12 cellular contexts compared by ENCODE assay signal in the genomic region with DNA sequence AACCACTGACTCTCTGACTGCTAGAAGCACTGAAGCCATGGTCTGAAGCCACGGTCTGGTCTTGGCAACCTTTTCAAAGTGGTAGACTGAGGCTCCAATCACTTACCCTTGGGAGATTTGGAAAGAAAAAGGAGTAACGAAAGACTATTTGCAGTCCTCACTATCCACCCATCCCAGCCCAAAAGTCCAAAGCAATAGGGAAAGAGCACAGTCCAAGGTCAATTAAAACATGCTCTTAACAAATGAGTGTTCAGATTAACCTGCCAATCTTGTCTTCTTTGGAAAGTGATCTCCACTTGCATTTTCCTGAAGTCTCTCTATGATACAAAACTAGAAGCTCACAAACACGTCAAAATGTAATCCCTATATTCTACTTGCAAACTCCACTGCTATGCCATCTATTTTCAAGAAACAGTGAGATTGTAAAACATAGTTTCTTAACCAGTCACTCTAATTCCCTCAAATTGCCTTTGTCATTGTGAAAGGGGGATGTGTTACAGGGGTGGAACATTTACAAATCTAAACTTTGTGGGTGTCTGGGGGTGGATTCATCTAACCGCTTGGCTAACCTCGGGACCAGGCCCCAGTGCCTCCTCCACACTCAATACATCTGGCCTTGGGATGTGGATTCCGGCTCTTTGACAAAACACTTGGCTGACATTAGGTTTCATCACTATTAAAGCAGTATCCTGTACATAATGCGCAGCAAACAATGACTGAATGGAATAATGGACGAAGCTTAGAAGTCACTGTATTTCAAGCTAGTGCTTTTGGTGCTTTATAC. TPM values are rescaled to one million over a fixed set of nuclear protein-coding genes. Genes with fewer than 3 reads are reported as not detected.
DNase-seq lines count a peak whose midpoint lies in the region; ATAC-seq and TF ChIP-seq lines count a peak whose summit lies in the region.
"Had no signal": no experiment of that assay in that cellular context is flagged by ENCODE, and none has a peak within 500 bp of the region (broad histone marks: within the 10 kb centered on the region; RNA-seq: fewer than 3 reads in every experiment).

No MANE protein-coding gene starts in this region.

- H4K8ac ChIP-seq in H9 (replicated peaks; ENCODE audit: insufficient read length, low read depth, low read length), result no peak overlapping the region

- no peak overlapping the region for H2AK5ac ChIP-seq in H9 (ENCODE audit: insufficient read length, low read length)

- no peak overlapping the region for H3K27ac ChIP-seq in H9 (ENCODE audit: insufficient read length, low read depth, low read length)

- peaks cover 5 to 8% of the 10 kb centered on the region in 2 experiments for H3K4me1 Mint-ChIP-seq in H9
- peaks cover 25% of the 10 kb centered on the region for H3K4me1 Mint-ChIP-seq in stimulated activated effector memory CD8-positive, alpha-beta T cell treated with anti-CD3 and anti-CD28 coated beads, Interleukin-12 subunit alpha, Interleukin-12 subunit beta, amount 100 ng/mL, for 72 hours

- H3K79me2 ChIP-seq in H9 (ENCODE audit: insufficient read depth, low read length), result peaks cover 36% of the 10 kb centered on the region

- H3K36me3 Mint-ChIP-seq in H9 (ENCODE audit: insufficient read depth in 1 of 3, low read depth in 3 of 3), result peaks cover 18 to 43% (median 35%) of the 10 kb centered on the region in 3 experiments; a peak in 6 of 7 replicates
- H3K36me3 Mint-ChIP-seq in stimulated activated effector memory CD8-positive, alpha-beta T cell treated with anti-CD3 and anti-CD28 coated beads, Interleukin-12 subunit alpha, Interleukin-12 subunit beta, amount 100 ng/mL, for 72 hours, result peaks cover 54% of the 10 kb centered on the region

- H3K14ac ChIP-seq in H9 (ENCODE audit: insufficient read depth, low read length), result no peak overlapping the region

- no peaks in the 10 kb centered on the region for H3K9me3 Mint-ChIP-seq in H9
- no peaks in the 10 kb centered on the region for H3K9me3 Mint-ChIP-seq in stimulated activated effector memory CD8-positive, alpha-beta T cell treated with anti-CD3 and anti-CD28 coated beads, Interleukin-12 subunit alpha, Interleukin-12 subunit beta, amount 100 ng/mL, for 72 hours

- no peak overlapping the region for H3K18ac ChIP-seq in H9 (ENCODE audit: insufficient read length, low read depth, low read length)

- H2AFZ ChIP-seq in H9 (ENCODE audit: low read length), result no peak overlapping the region

- no peaks in the 10 kb centered on the region for H3K27me3 Mint-ChIP-seq in H9 (ENCODE audit: low read depth)

- H4K5ac ChIP-seq in H9 (ENCODE audit: insufficient read length, low read depth, low read length), result no peak overlapping the region

- no peaks in the 10 kb centered on the region for H3K9me3 ChIP-seq in H9 (ENCODE audit: control insufficient read depth, low read depth, low read length)

- H3K23ac ChIP-seq in H9 (ENCODE audit: insufficient read length, low read depth, low read length), result no peak overlapping the region

- no peak overlapping the region for H2BK20ac ChIP-seq in H9 (ENCODE audit: low read depth, low read length, poor library complexity, severe bottlenecking)

- H3K4me1 ChIP-seq in H9 (ENCODE audit: insufficient read depth, low read length), result peaks cover 14% of the 10 kb centered on the region

- no peak overlapping the region for H2BK12ac ChIP-seq in H9 (ENCODE audit: insufficient read length, low read depth, low read length)

- no peak overlapping the region for H2BK120ac ChIP-seq in H9 (ENCODE audit: low read depth, low read length, poor library complexity, severe bottlenecking)

- H3K4me3 Mint-ChIP-seq in H9, result no peak overlapping the region
- H3K4me3 Mint-ChIP-seq in stimulated activated effector memory CD8-positive, alpha-beta T cell treated with anti-CD3 and anti-CD28 coated beads, Interleukin-12 subunit alpha, Interleukin-12 subunit beta, amount 100 ng/mL, for 72 hours, result peak overlapping the region; percentile 47

- no peaks in the 10 kb centered on the region for H3K27me3 ChIP-seq in H9 (ENCODE audit: insufficient read depth, low read length)

- H3K23me2 ChIP-seq in H9 (ENCODE audit: insufficient read length, low read depth, low read length, poor library complexity, severe bottlenecking), result no peaks in the 10 kb centered on the region

- H2BK15ac ChIP-seq in H9 (ENCODE audit: low read depth, low read length), result no peak overlapping the region

- H4K20me1 ChIP-seq in H9 (ENCODE audit: control insufficient read depth, insufficient read depth, insufficient read length), result no peaks in the 10 kb centered on the region

- no CpG with 5 or more reads among the region's 8 CpGs for WGBS in H9 (ENCODE audit: extremely low coverage, insufficient read length, low lambda C conversion rate)

- H4K91ac ChIP-seq in H9 (ENCODE audit: insufficient read length, low read depth, low read length), result no peak overlapping the region

- TF ChIP-seq CTCF in H9 (conservative IDR thresholded peaks at IDR 0.05), result no peak

- H3K4ac ChIP-seq in H9 (ENCODE audit: low read depth, low read length), result no peak overlapping the region

- peak overlapping the region; percentile 2 to 71 (median 17); a peak in 5 of 7 replicates for H3K27ac Mint-ChIP-seq in H9
- H3K27ac Mint-ChIP-seq in stimulated activated effector memory CD8-positive, alpha-beta T cell treated with anti-CD3 and anti-CD28 coated beads, Interleukin-12 subunit alpha, Interleukin-12 subunit beta, amount 100 ng/mL, for 72 hours, result peak overlapping the region; percentile 75

- peaks cover 6% of the 10 kb centered on the region for H3K79me1 ChIP-seq in H9 (ENCODE audit: insufficient read depth, low read depth, low read length, poor library complexity, severe bottlenecking)

- no peak overlapping the region for H2BK5ac ChIP-seq in H9 (ENCODE audit: insufficient read length, low read length)

- no peak for DNase-seq in H9
- peak; percentile 97 for DNase-seq in amniotic epithelial cell (ENCODE audit: low read depth)
- DNase-seq in kidney tubule cell (ENCODE audit: low spot score), result peak; percentile 31
- DNase-seq in stimulated activated effector memory CD8-positive, alpha-beta T cell treated with anti-CD3 and anti-CD28 coated beads, Interleukin-12 subunit alpha, Interleukin-12 subunit beta, amount 100 ng/mL, for 72 hours (ENCODE audit: low spot score in 2 of 2), result no peak
- no peak for DNase-seq in AML-193 (lab: John Stamatoyannopoulos, UW)
- no peak for DNase-seq in germinal center (ENCODE audit: low spot score)
- no peak for DNase-seq in effector CD4-positive, alpha-beta T cell
- DNase-seq: activated gamma-delta T cell, NCI-H1694 treated with DMSO at 0.1 percent for 48 hours, OCI-M1 had no signal

- no peak overlapping the region for H3K9ac ChIP-seq in H9 (ENCODE audit: extremely low read depth, insufficient read length, low read length)

- H3T11ph ChIP-seq in H9 (ENCODE audit: low read length), result no peak overlapping the region

- ATAC-seq in stimulated activated effector memory CD8-positive, alpha-beta T cell treated with anti-CD3 and anti-CD28 coated beads, Interleukin-12 subunit alpha, Interleukin-12 subunit beta, amount 100 ng/mL, for 72 hours, result peak; percentile 65
- ATAC-seq in GM21390 (IDR thresholded peaks at IDR 0.05; ENCODE audit: unreplicated experiment), result no peak
- ATAC-seq: HCT116 had no signal

- no peak overlapping the region for H3K56ac ChIP-seq in H9 (ENCODE audit: insufficient read length, low read depth, low read length)

- H3K4me2 ChIP-seq in H9 (ENCODE audit: insufficient read depth, insufficient read length, low read length), result no peak overlapping the region

RNA-seq across cellular contexts. Expression of gene B4GALT5, which starts 56.4 kb away (rescaled TPM):
- 75.9 and 77.0 TPM in 2 replicates for total RNA-seq in H9 (2021)

Comparison
In these comparisons a context has a peak if more than half of its experiments do, and no peak if none do; other contexts are left out.
1. DNase-seq: peak in amniotic epithelial cell (single experiment) and kidney tubule cell (single experiment); none in H9 (single experiment), stimulated activated effector memory CD8-positive, alpha-beta T cell treated with anti-CD3 and anti-CD28 coated beads, Interleukin-12 subunit alpha, Interleukin-12 subunit beta, amount 100 ng/mL, for 72 hours (0 of 2), AML-193 (0 of 2), germinal center (single experiment) and effector CD4-positive, alpha-beta T cell (single experiment).